ENCODE assay signal across 8 cellular contexts in the genomic region with DNA sequence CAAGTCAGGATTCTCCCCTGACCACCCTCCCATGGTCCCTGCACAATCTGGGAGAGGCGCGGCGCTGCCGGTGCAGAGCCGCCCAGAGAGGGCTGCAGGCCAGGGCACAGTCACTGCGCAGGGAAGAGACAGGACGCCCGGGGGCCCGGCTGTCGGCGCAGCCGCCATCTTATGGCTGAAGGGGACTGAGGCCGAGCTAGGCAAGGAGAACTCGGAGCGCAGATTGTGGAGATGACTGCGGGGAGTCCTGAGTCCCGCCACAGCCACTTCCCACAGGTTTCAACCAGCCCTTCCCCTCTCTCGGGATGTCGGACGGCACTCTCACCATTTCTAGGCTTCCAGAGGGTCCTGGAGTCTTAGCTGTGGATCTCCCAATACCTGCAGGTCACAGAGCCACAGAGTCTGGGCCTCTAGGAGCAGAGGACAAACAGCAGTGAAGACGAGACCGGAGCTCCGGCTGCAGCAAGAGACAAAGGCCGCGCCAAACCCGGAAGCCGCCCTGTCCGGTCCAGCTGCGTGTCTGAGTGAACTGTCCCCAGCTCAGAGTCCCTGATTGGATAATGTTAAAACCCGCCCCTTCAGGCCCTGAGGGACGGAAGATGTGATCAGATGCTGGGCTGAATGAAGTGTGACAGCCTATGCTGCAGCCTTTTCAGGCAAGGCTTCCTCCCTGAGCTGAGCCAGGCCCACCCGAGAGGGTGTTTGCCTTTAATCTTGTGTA. TPM values are rescaled to one million over a fixed set of nuclear protein-coding genes. Genes with fewer than 3 reads are reported as not detected.
DNase-seq lines count a peak whose midpoint lies in the region; ATAC-seq and TF ChIP-seq lines count a peak whose summit lies in the region.

TSS of gene ZNF708 (minus strand) at position 526 of the 721 bp plus-strand sequence. CDS start at position 328, 198 bp downstream.

- H3K9me3 ChIP-seq in ectodermal cell (ENCODE audit: control insufficient read depth, low read length), result peaks cover 4% of the 10 kb centered on the region
- no peaks in the 10 kb centered on the region for H3K9me3 ChIP-seq in lung (ENCODE audit: control insufficient read depth in 2 of 2, insufficient read depth in 1 of 2, low read length in 1 of 2)

- H3K27ac ChIP-seq in ectodermal cell (ENCODE audit: insufficient read depth, low read depth, low read length, poor library complexity, severe bottlenecking) (peak within 1 kb of the TSS; percentile 97), lung (ENCODE audit: low read depth in 1 of 2, low read length in 1 of 2) (peak within 1 kb of the TSS; percentile 86 to 100)

- no peak for TF ChIP-seq CTCF in CD14-positive monocyte (IDR thresholded peaks at IDR 0.05)
- no peak for TF ChIP-seq CTCF in activated CD8-positive, alpha-beta T cell treated with anti-CD3 and anti-CD28 coated beads for 36 hours (IDR thresholded peaks at IDR 0.05)
- no peak for TF ChIP-seq CTCF in lung (IDR thresholded peaks at IDR 0.05; ENCODE audit: control extremely low read depth, extremely low read depth)

- H3K4me3 ChIP-seq in ectodermal cell (ENCODE audit: insufficient read depth, low read depth, low read length), result peak within 1 kb of the TSS; percentile 77
- H3K4me3 ChIP-seq in lung, result peak within 1 kb of the TSS; percentile 90

- H3K27me3 Mint-ChIP-seq in CD14-positive monocyte (ENCODE audit: low read depth in 3 of 3), result no peaks in the 10 kb centered on the region
- no peaks in the 10 kb centered on the region for H3K27me3 Mint-ChIP-seq in activated CD8-positive, alpha-beta T cell treated with anti-CD3 and anti-CD28 coated beads for 36 hours

- H3K27ac Mint-ChIP-seq in CD14-positive monocyte, result peak within 1 kb of the TSS; percentile 97 to 100 (median 99)
- H3K27ac Mint-ChIP-seq in activated CD8-positive, alpha-beta T cell treated with anti-CD3 and anti-CD28 coated beads for 36 hours, result peak within 1 kb of the TSS; percentile 99

- peak; percentile 99 for ATAC-seq in GM19397 (IDR thresholded peaks at IDR 0.05; ENCODE audit: unreplicated experiment)
- ATAC-seq in HG03571 (IDR thresholded peaks at IDR 0.05; ENCODE audit: unreplicated experiment), result peak; percentile 98
- ATAC-seq in activated CD8-positive, alpha-beta T cell treated with anti-CD3 and anti-CD28 coated beads for 36 hours, result peak; percentile 100
- ATAC-seq in lung (ENCODE audit: insufficient read depth, low FRiP score), result peak; percentile 99

- POLR2A ChIA-PET in activated CD8-positive, alpha-beta T cell treated with anti-CD3 and anti-CD28 coated beads for 36 hours (lab: Charles Lee), result interaction anchor here (0.6 to 2.2 kb wide), 12 partner anchors 11 to 1469 kb away, joined by 3 to 15 read pairs (median 4); partner anchors contain the start of genes ZNF429, ZNF493 and ZNF738

- CTCF ChIA-PET in activated CD8-positive, alpha-beta T cell treated with anti-CD3 and anti-CD28 coated beads for 36 hours (lab: Charles Lee), result interaction anchor here (0.8 to 1.8 kb wide), 4 partner anchors 68 to 329 kb away, joined by 3 to 4 read pairs (median 4); no protein-coding TSS in a partner anchor

- H3K27me3 ChIP-seq in ectodermal cell (ENCODE audit: control insufficient read depth, insufficient read depth, low read length, poor library complexity, severe bottlenecking) (no peaks in the 10 kb centered on the region), lung (ENCODE audit: control insufficient read depth, insufficient read depth) (no peaks in the 10 kb centered on the region)

- peaks cover 25 to 34% of the 10 kb centered on the region in 2 donors for H3K36me3 Mint-ChIP-seq in CD14-positive monocyte
- peaks cover 30% of the 10 kb centered on the region for H3K36me3 Mint-ChIP-seq in activated CD8-positive, alpha-beta T cell treated with anti-CD3 and anti-CD28 coated beads for 36 hours (ENCODE audit: low read depth)

- H3K9me3 Mint-ChIP-seq in CD14-positive monocyte, result peaks cover 17 to 70% (median 58%) of the 10 kb centered on the region in 7 donors
- peaks cover 13% of the 10 kb centered on the region for H3K9me3 Mint-ChIP-seq in activated CD8-positive, alpha-beta T cell treated with anti-CD3 and anti-CD28 coated beads for 36 hours

- H3K4me3 Mint-ChIP-seq in CD14-positive monocyte, result peak within 1 kb of the TSS; percentile 99 to 100
- H3K4me3 Mint-ChIP-seq in activated CD8-positive, alpha-beta T cell treated with anti-CD3 and anti-CD28 coated beads for 36 hours, result peak within 1 kb of the TSS; percentile 95

- H3K36me3 ChIP-seq in ectodermal cell (ENCODE audit: control insufficient read depth, insufficient read depth, low read length) (peaks cover 18% of the 10 kb centered on the region), lung (ENCODE audit: control insufficient read depth in 2 of 2, insufficient read depth in 2 of 2, low read length in 2 of 2) (peaks cover 1 to 4% of the 10 kb centered on the region in 2 donors)

- 0 to 1% methylated on average over 31 of the region's 32 CpGs for WGBS in ectodermal cell, 2 experiments
- 0% methylated on average over 32 of the region's 32 CpGs for WGBS in lung, 2 donors

- peaks cover 19% of the 10 kb centered on the region for H3K4me1 Mint-ChIP-seq in CD14-positive monocyte
- peaks cover 35% of the 10 kb centered on the region for H3K4me1 Mint-ChIP-seq in activated CD8-positive, alpha-beta T cell treated with anti-CD3 and anti-CD28 coated beads for 36 hours (ENCODE audit: low read depth)

- no peaks in the 10 kb centered on the region for H3K4me1 ChIP-seq in ectodermal cell (ENCODE audit: control insufficient read depth, insufficient read depth, low read length)
- peaks cover 1 to 7% of the 10 kb centered on the region in 2 donors for H3K4me1 ChIP-seq in lung (ENCODE audit: control insufficient read depth in 2 of 2, insufficient read depth in 2 of 2, low read length in 2 of 2)

- intact Hi-C loops in CD14-positive monocyte (cut with micrococcal nuclease), result no loop called here
- intact Hi-C loops in activated CD8-positive, alpha-beta T cell treated with anti-CD3 and anti-CD28 coated beads for 36 hours (cut with micrococcal nuclease), result no loop called here

- DNase-seq in CD14-positive monocyte (ENCODE audit: low spot score) (peak; percentile 86), NCI-H82 treated with DMSO at 0.1 percent for 48 hours (lab: John Stamatoyannopoulos, UW; ENCODE audit: unreplicated experiment) (peak; percentile 70), lung (ENCODE audit: low spot score) (peak; percentile 90)
- DNase-seq in activated CD8-positive, alpha-beta T cell treated with anti-CD3 and anti-CD28 coated beads for 36 hours, result peak; percentile 91
- DNase-seq in stimulated activated CD4-positive, alpha-beta T cell treated with anti-CD3 and anti-CD28 coated beads, TNF-alpha, amount 100 ng/mL, for 4 hours (ENCODE audit: low read depth in 3 of 3), result peak; percentile 48 to 55 (median 49)

RNA-seq across cellular contexts. Expression of gene ZNF708, which starts in this region (rescaled TPM):
- polyA plus RNA-seq in CD14-positive monocyte, result 1 to 10 TPM; 2.2 to 2.3 TPM
- total RNA-seq in activated CD8-positive, alpha-beta T cell treated with anti-CD3 and anti-CD28 coated beads for 36 hours, result 1 to 10 TPM; 9.2 to 9.3 TPM
- 31.8 TPM for polyA plus RNA-seq in ectodermal cell (2013, experiment 1 of 4)
- 37.0 TPM for polyA plus RNA-seq in ectodermal cell (2013, experiment 2 of 4)
- 23.3 TPM for polyA plus RNA-seq in ectodermal cell (2013, experiment 3 of 4)
- 30.4 TPM for polyA plus RNA-seq in ectodermal cell (2013, experiment 4 of 4)
- total RNA-seq in lung, result 10 to 100 TPM; 11.7 to 34.0 TPM
- 1 to 10 TPM; 2.6 to 6.2 TPM for polyA plus RNA-seq in lung

Comparison
In these comparisons a context has a peak if more than half of its experiments do, and no peak if none do; other contexts are left out.
1. Peak in every context shown above with its lines: DNase-seq, ATAC-seq, H3K4me3 ChIP-seq and H3K27ac ChIP-seq.